ENCODE assay signal across 9 cellular contexts in the genomic region with DNA sequence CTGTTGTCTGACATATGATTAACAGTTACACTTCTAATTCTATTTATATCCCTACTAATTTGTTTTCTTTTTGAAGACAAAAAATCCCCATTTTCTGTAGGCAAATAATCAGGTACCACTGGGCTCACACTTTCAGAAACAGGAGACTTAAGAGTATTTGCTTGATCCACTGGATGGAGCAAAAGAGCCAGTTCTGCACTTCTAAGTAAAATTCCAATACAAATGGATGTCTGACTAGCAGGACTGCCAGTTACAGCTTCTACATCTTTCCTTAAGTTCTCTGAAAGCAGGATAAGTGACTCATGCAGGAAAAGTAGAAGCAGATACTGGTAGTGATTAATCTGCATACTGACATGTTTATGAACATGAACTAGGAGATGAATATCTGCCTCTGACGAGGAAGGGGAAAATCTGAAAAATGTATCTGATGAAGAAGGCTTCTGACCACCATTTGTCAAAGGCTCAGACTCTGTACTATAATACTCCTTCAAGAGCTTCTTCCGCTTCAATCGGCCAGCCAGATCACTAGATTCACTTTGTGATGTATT.
A peak's percentile ranks its signal among the peaks of the same experiment; 100 is the strongest.
DNase-seq lines count a peak whose midpoint lies in the region; ATAC-seq and TF ChIP-seq lines count a peak whose summit lies in the region.
"Had no signal": no experiment of that assay in that cellular context is flagged by ENCODE, and none has a peak within 500 bp of the region (broad histone marks: within the 10 kb centered on the region; RNA-seq: fewer than 3 reads in every experiment).

No MANE protein-coding gene starts in this region.

- no peak overlapping the region for H3K4me3 Mint-ChIP-seq in osteocyte (ENCODE audit: unreplicated experiment)

- peak; percentile 80 for ATAC-seq in GM18520 (IDR thresholded peaks at IDR 0.05; ENCODE audit: unreplicated experiment)
- peak; percentile 45 for ATAC-seq in HG03175 (IDR thresholded peaks at IDR 0.05; ENCODE audit: unreplicated experiment)
- ATAC-seq in HG03280 (IDR thresholded peaks at IDR 0.05; ENCODE audit: unreplicated experiment) = no peak

- no peak overlapping the region for H3K27ac Mint-ChIP-seq in osteocyte (ENCODE audit: unreplicated experiment)

- H3K9me3 Mint-ChIP-seq in osteocyte (ENCODE audit: unreplicated experiment) = no peaks in the 10 kb centered on the region

- no peaks in the 10 kb centered on the region for H3K4me1 Mint-ChIP-seq in osteocyte (ENCODE audit: unreplicated experiment)

- no peaks in the 10 kb centered on the region for H3K27me3 Mint-ChIP-seq in osteocyte (ENCODE audit: unreplicated experiment)

- peak; percentile 46 for TF ChIP-seq CTCF in osteocyte (IDR thresholded peaks at IDR 0.05)

- DNase-seq in astrocyte of the hippocampus (ENCODE audit: low read depth, low spot score) (peak; percentile 66), osteocyte (ENCODE audit: extremely low spot score, unreplicated experiment) (no peak), NCI-H2029 (lab: John Stamatoyannopoulos, UW) (no peak), medulla oblongata (ENCODE audit: extremely low spot score) (no peak), NCI-H128 (lab: John Stamatoyannopoulos, UW; ENCODE audit: unreplicated experiment) (no peak)
- DNase-seq: T1000 had no signal

- H3K36me3 Mint-ChIP-seq in osteocyte (ENCODE audit: unreplicated experiment) = peaks cover 23% of the 10 kb centered on the region
